8 cellular contexts compared by ENCODE assay signal in genomic region chr1:75724472-75725022, GRCh38. TPM values are rescaled to one million over a fixed set of nuclear protein-coding genes. Genes with fewer than 3 reads are reported as not detected.
DNase-seq lines count a peak whose midpoint lies in the region; TF ChIP-seq lines count a peak whose summit lies in the region.

ACADM (plus strand) TSS chr1:75724709; CDS start chr1:75724788, 79 bp downstream.

- TF ChIP-seq POLR2A in Raji (IDR thresholded peaks at IDR 0.05; ENCODE audit: insufficient read depth, low read depth, low read length) (peak; percentile 92), stomach (IDR thresholded peaks at IDR 0.05) (peak in 1 of 4 donors; percentile 48)

- H3K9me2 ChIP-seq in GM23248 (ENCODE audit: insufficient read depth), result no peaks in the 10 kb centered on the region
- no peaks in the 10 kb centered on the region for H3K9me2 ChIP-seq in Karpas-422 (replicated peaks; ENCODE audit: insufficient read depth, low read length)
- no peaks in the 10 kb centered on the region for H3K9me2 ChIP-seq in neural cell (ENCODE audit: insufficient read depth, low read length)

- H3K4me3 ChIP-seq in GM23248 (peak within 1 kb of the TSS; percentile 93), Karpas-422 (ENCODE audit: low read length) (peak within 1 kb of the TSS; percentile 93), fibroblast of the aortic adventitia (ENCODE audit: low read depth, low read length) (peak within 1 kb of the TSS; percentile 96), neural cell (ENCODE audit: low read length) (peak within 1 kb of the TSS; percentile 93), stomach (peak within 1 kb of the TSS; percentile 74 to 81 (median 78))

- intact Hi-C loops in stomach (cut with DNase I; ENCODE audit: low total_unique reads), result loop anchor here (10.0 kb wide), 1 partner anchor 60 kb away; the partner anchor contains the start of gene RABGGTB

- H3K9me3 ChIP-seq in GM23248 (ENCODE audit: low read depth) (no peaks in the 10 kb centered on the region), Karpas-422 (ENCODE audit: low read length) (no peaks in the 10 kb centered on the region), neural cell (ENCODE audit: low read length) (no peaks in the 10 kb centered on the region), stomach (no peaks in the 10 kb centered on the region)

- no peak for TF ChIP-seq RAD21 in neural cell (conservative IDR thresholded peaks at IDR 0.05)

- peak within 1 kb of the TSS; percentile 96 for H2AFZ ChIP-seq in GM23248
- H2AFZ ChIP-seq in Karpas-422 (ENCODE audit: low read length), result peak within 1 kb of the TSS; percentile 81
- H2AFZ ChIP-seq in neural cell (ENCODE audit: low read depth, low read length), result peak within 1 kb of the TSS; percentile 74

- peaks cover 6% of the 10 kb centered on the region; the same call in 1 of the 2 replicates for H3F3A ChIP-seq in GM23248 (ENCODE audit: insufficient read depth)
- no peaks in the 10 kb centered on the region for H3F3A ChIP-seq in neural cell (ENCODE audit: insufficient read depth, low read length, poor library complexity, severe bottlenecking)

- H3K4me1 ChIP-seq in GM23248 (ENCODE audit: insufficient read depth), result 0 out of 2 replicates have a peak, but pooled peaks cover 7% of the 10 kb centered on the region
- peaks cover 34% of the 10 kb centered on the region for H3K4me1 ChIP-seq in Karpas-422 (ENCODE audit: low read length)
- H3K4me1 ChIP-seq in stomach, result peaks cover 0 to 48% (median 32%) of the 10 kb centered on the region in 4 donors

- WGBS in GM23248 (ENCODE audit: low coverage in 1 of 2, low lambda C conversion rate in 2 of 2, missing lambda C conversion rate in 2 of 2), 2 experiments, result 0 to 1% methylated on average over 30 to 45 of the region's 48 CpGs
- 0 to 1% (median 0%) methylated on average over 29 to 48 of the region's 48 CpGs for WGBS in stomach, 5 donors

- DNase-seq in EL (peak; percentile 92), GM23248 (peak; percentile 92), Karpas-422 (peak; percentile 96), fibroblast of the aortic adventitia (ENCODE audit: low read depth) (peak; percentile 65), stomach (peak; percentile 89)
- peak; percentile 95 for DNase-seq in activated effector memory CD4-positive, alpha-beta T cell treated with anti-CD3 and anti-CD28 coated beads, Interleukin-2, amount 50 U/mL, for 16 hours

- H4K20me1 ChIP-seq in GM23248 (ENCODE audit: insufficient read depth) (no peaks in the 10 kb centered on the region), Karpas-422 (ENCODE audit: insufficient read depth, low read depth, low read length) (no peaks in the 10 kb centered on the region), neural cell (ENCODE audit: insufficient read depth) (no peaks in the 10 kb centered on the region)

- H3K79me2 ChIP-seq in GM23248 (ENCODE audit: insufficient read depth) (peaks cover 50% of the 10 kb centered on the region), Karpas-422 (ENCODE audit: low read length) (peaks cover 49% of the 10 kb centered on the region), neural cell (replicated peaks; ENCODE audit: insufficient read depth, low read length) (peaks cover 31% of the 10 kb centered on the region)

- H3K9ac ChIP-seq in GM23248, result peak within 1 kb of the TSS; percentile 82
- peak within 1 kb of the TSS; percentile 95 for H3K9ac ChIP-seq in Karpas-422 (ENCODE audit: low read length)
- H3K9ac ChIP-seq in neural cell (ENCODE audit: low read length), result peak within 1 kb of the TSS; percentile 82

- H3K27me3 ChIP-seq in GM23248 (replicated peaks; ENCODE audit: insufficient read depth) (no peaks in the 10 kb centered on the region), Karpas-422 (ENCODE audit: low read length) (no peaks in the 10 kb centered on the region), neural cell (ENCODE audit: insufficient read depth, low read depth, low read length) (no peaks in the 10 kb centered on the region), stomach (no peaks in the 10 kb centered on the region)

- TF ChIP-seq CTCF in fibroblast of the aortic adventitia (IDR thresholded peaks at IDR 0.05; ENCODE audit: insufficient read depth, low read length) (no peak), neural cell (IDR thresholded peaks at IDR 0.05; ENCODE audit: poor library complexity, severe bottlenecking) (no peak), stomach (IDR thresholded peaks at IDR 0.05) (no peak)

- no peaks in the 10 kb centered on the region for H3K36me3 ChIP-seq in GM23248 (ENCODE audit: low read depth)
- H3K36me3 ChIP-seq in Karpas-422 (ENCODE audit: insufficient read depth, low read length), result peaks cover 10% of the 10 kb centered on the region; the same call in 1 of the 2 replicates
- no peaks in the 10 kb centered on the region for H3K36me3 ChIP-seq in neural cell (ENCODE audit: insufficient read depth, low read length)
- no peaks in the 10 kb centered on the region for H3K36me3 ChIP-seq in stomach

- in situ Hi-C loops in GM23248 (cut with MboI), result no loop called here

- H3K27ac ChIP-seq in GM23248 (peak within 1 kb of the TSS; percentile 61), Karpas-422 (ENCODE audit: low read length) (peak within 1 kb of the TSS; percentile 82), neural cell (ENCODE audit: low read length) (peak within 1 kb of the TSS; percentile 74), stomach (peak within 1 kb of the TSS; percentile 91 to 98 (median 93))

- TF ChIP-seq EP300 in neural cell (conservative IDR thresholded peaks at IDR 0.05; ENCODE audit: poor library complexity, severe bottlenecking) (no peak), stomach (IDR thresholded peaks at IDR 0.05) (no peak)

- H3K4me2 ChIP-seq in GM23248 (ENCODE audit: unreplicated experiment) (peak within 1 kb of the TSS; percentile 94), Karpas-422 (ENCODE audit: low read depth, low read length, poor library complexity, severe bottlenecking) (peak within 1 kb of the TSS; percentile 79), neural cell (ENCODE audit: low read length) (peak within 1 kb of the TSS; percentile 94)

TF ChIP-seq in neural cell, 6 proteins besides CTCF, POLR2A, EP300 and RAD21:
- TF ChIP-seq POLR2AphosphoS5 (IDR thresholded peaks at IDR 0.05), result peak; percentile 32
- TF ChIP-seq TAF1 (IDR thresholded peaks at IDR 0.05; ENCODE audit: low read depth), result peak; percentile 36
- TF ChIP-seq MXI1 (conservative IDR thresholded peaks at IDR 0.05; ENCODE audit: poor library complexity, severe bottlenecking), result peak; percentile 54
- TF ChIP-seq SMC3 (conservative IDR thresholded peaks at IDR 0.05; ENCODE audit: poor library complexity), result no peak
- no peak for TF ChIP-seq EZH2 (IDR thresholded peaks at IDR 0.05; ENCODE audit: borderline replicate concordance, insufficient read depth, low read length, poor library complexity, severe bottlenecking)
- TF ChIP-seq REST (IDR thresholded peaks at IDR 0.05; ENCODE audit: borderline replicate concordance), result no peak

RNA-seq across cellular contexts. Expression of gene ACADM, which starts in this region (rescaled TPM):
- 29.5 and 32.6 TPM in 2 replicates for total RNA-seq in GM23248 (2014; rRNA removed; shearing (Covaris generic))
- polyA plus RNA-seq in GM23248 (2016; fragmentation: Nextera tagmentation; extraction: Ambion mirVana), result 32.7 and 37.5 TPM in 2 replicates
- 104 and 109 TPM in 2 replicates for total RNA-seq in Karpas-422 (2014; rRNA removed; shearing (Covaris generic); ENCODE audit: low replicate concordance)
- total RNA-seq in fibroblast of the aortic adventitia (ENCODE audit: low replicate concordance), result 41.4 and 92.8 TPM in 2 replicates
- polyA plus RNA-seq in neural cell, result 218 and 230 TPM in 2 replicates
- 82.3 and 98.1 TPM in 2 replicates for polyA minus RNA-seq in neural cell
- total RNA-seq in stomach, result 10 to 100 TPM; 15.2 to 77.5 (median 26.3) TPM
- 10 to 100 TPM; 26.3 to 55.9 (median 44.6) TPM for polyA plus RNA-seq in stomach

Comparison
In these comparisons a context has a peak if more than half of its experiments do, and no peak if none do; other contexts are left out.
1. Peak in every context shown above with its lines: DNase-seq, H3K4me3 ChIP-seq and H3K27ac ChIP-seq.